Comparison of ENCODE assay signal across 24 cellular contexts in genomic region chr20:55597526-55597925, GRCh38.
"Had no signal": no experiment of that assay in that cellular context is flagged by ENCODE, and none has a peak within 500 bp of the region (broad histone marks: within the 10 kb centered on the region; RNA-seq: fewer than 3 reads in every experiment).

No MANE protein-coding gene starts in this region.

- H3K36me3 Mint-ChIP-seq: immature natural killer cell, mesothelial cell of epicardium had no signal

- H3K27me3 Mint-ChIP-seq: dendritic cell treated with granulocyte-macrophage colony-stimulating factor and Interleukin-4, amounts not matched to agents 40 ng/mL and 50 ng/mL, for 4 days; effector memory CD8-positive, alpha-beta T cell had no signal

- ATAC-seq: effector memory CD8-positive, alpha-beta T cell; esophagus mucosa; foreskin keratinocyte; gastroesophageal sphincter; heart left ventricle; left colon; left lobe of liver; lower lobe of right lung had no signal

- H3K4me3 ChIP-seq: colonic mucosa, esophagus squamous epithelium, gastroesophageal sphincter, heart left ventricle, hepatocyte, left ventricle myocardium inferior, lower lobe of right lung had no signal

- H3K27me3 ChIP-seq: colonic mucosa, esophagus squamous epithelium, foreskin keratinocyte, gastroesophageal sphincter, heart left ventricle, hepatocyte had no signal

- H3K4me3 Mint-ChIP-seq: dendritic cell treated with granulocyte-macrophage colony-stimulating factor and Interleukin-4, amounts not matched to agents 40 ng/mL and 50 ng/mL, for 4 days; effector memory CD8-positive, alpha-beta T cell; endodermal cell; immature natural killer cell; mesothelial cell of epicardium had no signal

- DNase-seq: cerebellar nuclear complex; colonic mucosa; cortex of kidney; effector CD8-positive, alpha-beta T cell; effector memory CD8-positive, alpha-beta T cell; endodermal cell; erythroblast; esophagus squamous epithelium; heart left ventricle; hypothalamus; immature natural killer cell; kidney glomerular epithelial cell; left colon; left ventricle myocardium inferior; lower lobe of right lung; mesenchymal stem cell had no signal

- H3K4me1 Mint-ChIP-seq: endodermal cell, immature natural killer cell, mesothelial cell of epicardium had no signal

- H3K27ac ChIP-seq: colonic mucosa, epithelial cell of prostate, esophagus squamous epithelium, foreskin keratinocyte, gastroesophageal sphincter, heart left ventricle, hepatocyte, left ventricle myocardium inferior, lower lobe of right lung had no signal

- H3K27ac Mint-ChIP-seq: dendritic cell treated with granulocyte-macrophage colony-stimulating factor and Interleukin-4, amounts not matched to agents 40 ng/mL and 50 ng/mL, for 4 days; effector memory CD8-positive, alpha-beta T cell; endodermal cell; immature natural killer cell; mesothelial cell of epicardium had no signal

- H3K4me1 ChIP-seq: colonic mucosa, esophagus squamous epithelium, foreskin keratinocyte, gastroesophageal sphincter, heart left ventricle, left ventricle myocardium inferior, lower lobe of right lung had no signal

- H3K9me3 ChIP-seq: colonic mucosa, esophagus squamous epithelium, gastroesophageal sphincter, heart left ventricle, left ventricle myocardium inferior, lower lobe of right lung had no signal

- H3K36me3 ChIP-seq: colonic mucosa, esophagus squamous epithelium, gastroesophageal sphincter, heart left ventricle, left ventricle myocardium inferior, lower lobe of right lung had no signal
